In genomic region chr1:97824644-97825043, GRCh38 we compare ENCODE assay signal across 33 cellular contexts.
"Had no signal": no experiment of that assay in that cellular context is flagged by ENCODE, and none has a peak within 500 bp of the region (broad histone marks: within the 10 kb centered on the region; RNA-seq: fewer than 3 reads in every experiment).

No MANE protein-coding gene starts in this region.

- H2AFZ ChIP-seq: PC-9 had no signal

- H3K27ac ChIP-seq: body of pancreas, breast epithelium, PC-9, RWPE1, SJCRH30, SK-N-MC had no signal

- H3K4me1 Mint-ChIP-seq: activated CD4-positive, alpha-beta memory T cell treated with anti-CD3 and anti-CD28 coated beads, Interleukin-2, amount 10 ng/mL, durations not matched to agents 7 days and 5 days; activated CD4-positive, alpha-beta T cell treated with anti-CD3 and anti-CD28 coated beads for 36 hours had no signal

- H3K9me3 ChIP-seq: body of pancreas, breast epithelium, MG63, SJCRH30 had no signal

- H3K36me3 ChIP-seq: breast epithelium, MG63, SJCRH30 had no signal

- H3K9me3 Mint-ChIP-seq: activated CD4-positive, alpha-beta memory T cell treated with anti-CD3 and anti-CD28 coated beads, Interleukin-2, amount 10 ng/mL, durations not matched to agents 7 days and 5 days; activated naive CD4-positive, alpha-beta T cell treated with anti-CD3 and anti-CD28 coated beads, Interleukin-2, amount 50 U/mL, for 24 hours; activated naive CD8-positive, alpha-beta T cell treated with anti-CD3 and anti-CD28 coated beads, Interleukin-2, amount 10 ng/mL, durations not matched to agents 7 days and 5 days; activated T-cell treated with anti-CD3 and anti-CD28 coated beads, Interleukin-2, amount 50 U/mL, for 24 hours; activated T-helper 2 cell treated with anti-CD3 and anti-CD28 coated beads, Interferon-gamma antibody, Interleukin-2, Interleukin-4, amounts not matched to agents 10 μg/mL and 5 μg/mL and 100 μg/mL, durations not matched to agents 14 hours and 24 hours and 36 hours; IgD-negative memory B cell; T-helper 2 cell treated with Interferon-gamma antibody and Interleukin-4, amounts not matched to agents 5 μg/mL and 100 μg/mL, for 36 hours; WTC11 had no signal

- H3K4me3 Mint-ChIP-seq: activated CD4-positive, alpha-beta memory T cell treated with anti-CD3 and anti-CD28 coated beads, Interleukin-2, amount 10 ng/mL, durations not matched to agents 7 days and 5 days; activated CD4-positive, alpha-beta T cell treated with anti-CD3 and anti-CD28 coated beads for 36 hours; activated naive CD4-positive, alpha-beta T cell treated with anti-CD3 and anti-CD28 coated beads, Interleukin-2, amount 50 U/mL, for 24 hours; activated naive CD8-positive, alpha-beta T cell treated with anti-CD3 and anti-CD28 coated beads, Interleukin-2, amount 10 ng/mL, durations not matched to agents 7 days and 5 days; activated T-cell treated with anti-CD3 and anti-CD28 coated beads, Interleukin-2, amount 50 U/mL, for 24 hours; IgD-negative memory B cell; T-helper 2 cell treated with Interferon-gamma antibody and Interleukin-4, amounts not matched to agents 5 μg/mL and 100 μg/mL, for 36 hours; WTC11 had no signal

- H3K36me3 Mint-ChIP-seq: IgD-negative memory B cell, WTC11 had no signal

- H3K4me2 ChIP-seq: PC-9 had no signal

- ATAC-seq: activated CD4-positive, alpha-beta T cell treated with anti-CD3 and anti-CD28 coated beads for 36 hours; activated CD4-positive, CD25-positive, alpha-beta regulatory T cell treated with anti-CD3 and anti-CD28 coated beads, Interleukin-2, amount 50 U/mL, for 24 hours; body of pancreas had no signal

- DNase-seq: activated CD4-positive, alpha-beta memory T cell treated with anti-CD3 and anti-CD28 coated beads, Interleukin-2, amount 10 ng/mL, durations not matched to agents 7 days and 5 days; activated CD4-positive, alpha-beta T cell treated with anti-CD3 and anti-CD28 coated beads for 36 hours; activated gamma-delta T cell; activated naive CD4-positive, alpha-beta T cell treated with Interleukin-2 at 50 U/mL for 16 hours; activated naive CD8-positive, alpha-beta T cell treated with anti-CD3 and anti-CD28 coated beads, Interleukin-2, amount 10 ng/mL, durations not matched to agents 7 days and 5 days; activated T-cell treated with anti-CD3 and anti-CD28 coated beads, Interleukin-2, amount 50 U/mL, for 24 hours; amygdala; body of pancreas; caudate nucleus; Kasumi-1; KBM-7; MG63; MV-4-11; NCI-H1092; NCI-H1436 treated with DMSO at 0.1 percent for 48 hours; NCI-H1694 treated with DMSO at 0.1 percent for 48 hours; NCI-H2029; NCI-H345; NCI-H510A; NCI-H526; NCI-H748 treated with DMSO at 0.1 percent for 48 hours; SHP77; SJCRH30 had no signal

- H3K27me3 ChIP-seq: body of pancreas, breast epithelium, MG63, SJCRH30 had no signal

- H3K4me1 ChIP-seq: body of pancreas, breast epithelium, SJCRH30 had no signal

- H3K4me3 ChIP-seq: body of pancreas, breast epithelium, MG63, PC-9, SJCRH30, SK-N-MC had no signal

- H3K27ac Mint-ChIP-seq: activated CD4-positive, alpha-beta memory T cell treated with anti-CD3 and anti-CD28 coated beads, Interleukin-2, amount 10 ng/mL, durations not matched to agents 7 days and 5 days; activated CD4-positive, alpha-beta T cell treated with anti-CD3 and anti-CD28 coated beads for 36 hours; activated naive CD4-positive, alpha-beta T cell treated with anti-CD3 and anti-CD28 coated beads, Interleukin-2, amount 50 U/mL, for 24 hours; activated naive CD8-positive, alpha-beta T cell treated with anti-CD3 and anti-CD28 coated beads, Interleukin-2, amount 10 ng/mL, durations not matched to agents 7 days and 5 days; activated T-cell treated with anti-CD3 and anti-CD28 coated beads, Interleukin-2, amount 50 U/mL, for 24 hours; activated T-helper 2 cell treated with anti-CD3 and anti-CD28 coated beads, Interferon-gamma antibody, Interleukin-2, Interleukin-4, amounts not matched to agents 10 μg/mL and 5 μg/mL and 100 μg/mL, durations not matched to agents 14 hours and 24 hours and 36 hours; IgD-negative memory B cell; T-helper 2 cell treated with Interferon-gamma antibody and Interleukin-4, amounts not matched to agents 5 μg/mL and 100 μg/mL, for 36 hours; WTC11 had no signal

- H3K27me3 Mint-ChIP-seq: activated CD4-positive, alpha-beta memory T cell treated with anti-CD3 and anti-CD28 coated beads, Interleukin-2, amount 10 ng/mL, durations not matched to agents 7 days and 5 days; activated CD4-positive, alpha-beta T cell treated with anti-CD3 and anti-CD28 coated beads for 36 hours; activated naive CD4-positive, alpha-beta T cell treated with anti-CD3 and anti-CD28 coated beads, Interleukin-2, amount 50 U/mL, for 24 hours; activated naive CD8-positive, alpha-beta T cell treated with anti-CD3 and anti-CD28 coated beads, Interleukin-2, amount 10 ng/mL, durations not matched to agents 7 days and 5 days; activated T-cell treated with anti-CD3 and anti-CD28 coated beads, Interleukin-2, amount 50 U/mL, for 24 hours; IgD-negative memory B cell had no signal
